In the genomic region with DNA sequence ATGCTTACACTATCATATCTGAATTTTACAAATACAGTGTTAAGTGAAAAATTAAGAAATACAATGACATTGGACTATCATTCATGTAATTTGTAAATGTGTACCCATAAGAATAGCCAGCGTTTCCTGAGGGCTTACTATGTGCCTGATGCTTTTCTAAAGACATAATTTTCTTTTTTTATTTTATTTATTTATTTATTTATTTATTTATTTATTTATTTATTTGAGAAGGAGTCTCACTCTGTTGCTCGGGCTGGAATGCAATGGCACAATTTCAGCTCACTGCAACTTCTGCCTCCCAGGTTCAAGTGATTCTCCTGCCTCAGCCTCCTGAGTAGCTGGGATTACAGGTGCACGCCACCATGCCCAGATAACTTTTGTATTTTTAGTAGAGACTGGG, we compare ENCODE assay signal across 2 cellular contexts.
A peak's percentile ranks its signal among the peaks of the same experiment; 100 is the strongest.
DNase-seq lines count a peak whose midpoint lies in the region; ATAC-seq, FAIRE-seq and TF ChIP-seq lines count a peak whose summit lies in the region.
"Not testable (repeated sequence)": the region's sequence is repeated elsewhere in the genome, so short reads cannot be mapped to it uniquely, and the experiment has no call there.

No MANE protein-coding gene starts in this region.

- TF ChIP-seq RAD21 in A549 (conservative IDR thresholded peaks at IDR 0.05 in 1 of 2, IDR thresholded peaks at IDR 0.05 in 1 of 2): not testable (repeated sequence)

- not testable (repeated sequence) for DNase-seq in A549 (ENCODE audit: low read depth in 1 of 2, low spot score in 1 of 2)

- TF ChIP-seq CTCF in A549 (IDR thresholded peaks at IDR 0.05); HEK293 (tag by site-specific recombination; IDR thresholded peaks at IDR 0.05): not testable (repeated sequence)

- H3K4me3 ChIP-seq in A549; HEK293 (ENCODE audit: low read depth, low read length): not testable (repeated sequence)

- CTCF ChIA-PET in A549 (lab: Yijun Ruan, JAX); HEK293 (lab: Yijun Ruan, JAX): not testable (repeated sequence)

- TF ChIP-seq EP300 in A549 (IDR thresholded peaks at IDR 0.05): not testable (repeated sequence)

- H3K4me2 ChIP-seq in A549: not testable (repeated sequence)

- ATAC-seq in A549: not testable (repeated sequence)

- TF ChIP-seq POLR2A in A549 (IDR thresholded peaks at IDR 0.05; ENCODE audit: low read length): not testable (repeated sequence)

- not testable (repeated sequence) for H3K36me3 ChIP-seq in HEK293 (ENCODE audit: control insufficient read depth in 2 of 2, insufficient read depth in 1 of 2, low read length in 2 of 2)

- H3K9me3 ChIP-seq in A549; HEK293 (ENCODE audit: control insufficient read depth, insufficient read depth, low read depth, low read length): not testable (repeated sequence)

- not testable (repeated sequence) for H3K4me1 ChIP-seq in A549; HEK293 (ENCODE audit: control insufficient read depth, insufficient read depth, low read length)

- 3% methylated on average over 3 of the region's 3 CpGs for WGBS in A549 (ENCODE audit: missing lambda C conversion rate)

- not testable (repeated sequence) for FAIRE-seq in A549 (lab: Jason Lieb, UNC)

- not testable (repeated sequence) for H3K27ac ChIP-seq in A549; HEK293 (ENCODE audit: extremely low read depth, low read depth, low read length)

- POLR2A ChIA-PET in A549 (lab: Yijun Ruan, JAX); HEK293 (lab: Yijun Ruan, JAX): not testable (repeated sequence)

TF ChIP-seq in A549, 52 proteins besides CTCF, POLR2A, EP300 and RAD21:
- TF ChIP-seq ZC3H11A (IDR thresholded peaks at IDR 0.05): peak; percentile 21; the same call in 1 of the 2 replicates

TF ChIP-seq in HEK293, 187 proteins besides CTCF, POLR2A, EP300 and RAD21:
- peak; percentile 19; the same call in 1 of the 2 replicates for TF ChIP-seq ZNF140 (tag by site-specific recombination; IDR thresholded peaks at IDR 0.05)
- TF ChIP-seq, protein P1, sequence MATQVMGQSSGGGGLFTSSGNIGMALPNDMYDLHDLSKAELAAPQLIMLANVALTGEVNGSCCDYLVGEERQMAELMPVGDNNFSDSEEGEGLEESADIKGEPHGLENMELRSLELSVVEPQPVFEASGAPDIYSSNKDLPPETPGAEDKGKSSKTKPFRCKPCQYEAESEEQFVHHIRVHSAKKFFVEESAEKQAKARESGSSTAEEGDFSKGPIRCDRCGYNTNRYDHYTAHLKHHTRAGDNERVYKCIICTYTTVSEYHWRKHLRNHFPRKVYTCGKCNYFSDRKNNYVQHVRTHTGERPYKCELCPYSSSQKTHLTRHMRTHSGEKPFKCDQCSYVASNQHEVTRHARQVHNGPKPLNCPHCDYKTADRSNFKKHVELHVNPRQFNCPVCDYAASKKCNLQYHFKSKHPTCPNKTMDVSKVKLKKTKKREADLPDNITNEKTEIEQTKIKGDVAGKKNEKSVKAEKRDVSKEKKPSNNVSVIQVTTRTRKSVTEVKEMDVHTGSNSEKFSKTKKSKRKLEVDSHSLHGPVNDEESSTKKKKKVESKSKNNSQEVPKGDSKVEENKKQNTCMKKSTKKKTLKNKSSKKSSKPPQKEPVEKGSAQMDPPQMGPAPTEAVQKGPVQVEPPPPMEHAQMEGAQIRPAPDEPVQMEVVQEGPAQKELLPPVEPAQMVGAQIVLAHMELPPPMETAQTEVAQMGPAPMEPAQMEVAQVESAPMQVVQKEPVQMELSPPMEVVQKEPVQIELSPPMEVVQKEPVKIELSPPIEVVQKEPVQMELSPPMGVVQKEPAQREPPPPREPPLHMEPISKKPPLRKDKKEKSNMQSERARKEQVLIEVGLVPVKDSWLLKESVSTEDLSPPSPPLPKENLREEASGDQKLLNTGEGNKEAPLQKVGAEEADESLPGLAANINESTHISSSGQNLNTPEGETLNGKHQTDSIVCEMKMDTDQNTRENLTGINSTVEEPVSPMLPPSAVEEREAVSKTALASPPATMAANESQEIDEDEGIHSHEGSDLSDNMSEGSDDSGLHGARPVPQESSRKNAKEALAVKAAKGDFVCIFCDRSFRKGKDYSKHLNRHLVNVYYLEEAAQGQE (tag by site-specific recombination; IDR thresholded peaks at IDR 0.05): 0 out of 2 replicates have a peak, but pooled peaks have one; percentile 29
- TF ChIP-seq ZNF555 (tag by site-specific recombination; conservative IDR thresholded peaks at IDR 0.05): peak; percentile 74
- peak; percentile 70 for TF ChIP-seq ZNF518A (tag by site-specific recombination; conservative IDR thresholded peaks at IDR 0.05; ENCODE audit: low read depth)
- peak; percentile 54 for TF ChIP-seq ZNF510 (tag by site-specific recombination; IDR thresholded peaks at IDR 0.05; ENCODE audit: insufficient replicate concordance)
- peak; percentile 44; the same call in 1 of the 2 replicates for TF ChIP-seq ZBTB8A (tag by site-specific recombination; IDR thresholded peaks at IDR 0.05)
- peak; percentile 47 for TF ChIP-seq ZNF623 (tag by site-specific recombination; IDR thresholded peaks at IDR 0.05)
- TF ChIP-seq ZNF426 (tag by site-specific recombination; IDR thresholded peaks at IDR 0.05): peak; percentile 67
- TF ChIP-seq ZNF394 (tag by site-specific recombination; IDR thresholded peaks at IDR 0.05; ENCODE audit: borderline replicate concordance): peak; percentile 64; the same call in 1 of the 2 replicates
- TF ChIP-seq ZBTB11 (tag by site-specific recombination; conservative IDR thresholded peaks at IDR 0.05; ENCODE audit: low read depth): peak; percentile 58
- TF ChIP-seq ZXDB (tag by site-specific recombination; IDR thresholded peaks at IDR 0.05): 0 out of 2 replicates have a peak, but pooled peaks have one; percentile 18
- 0 out of 2 replicates have a peak, but pooled peaks have one; percentile 11 for TF ChIP-seq ZNF654 (tag by site-specific recombination; IDR thresholded peaks at IDR 0.05; ENCODE audit: low read depth)
